Comparison of ENCODE assay signal across 8 cellular contexts in genomic region chr1:37793773-37794371, GRCh38. TPM values are rescaled to one million over a fixed set of nuclear protein-coding genes. Genes with fewer than 3 reads are reported as not detected.
DNase-seq lines count a peak whose midpoint lies in the region; ATAC-seq and TF ChIP-seq lines count a peak whose summit lies in the region.

Gene MANEAL, plus strand, starts transcription at chr1:37793847. Its CDS starts 336 bp downstream, at chr1:37794183.

- H3K9me3 ChIP-seq in BLaER1 treated with 17β-estradiol and CSF1 and Interleukin-3, amounts not matched to agents 10 nM and 100 nM (replicated peaks in 1 of 11): no peaks in the 10 kb centered on the region
- H3K9me3 ChIP-seq in HUES48 (ENCODE audit: control insufficient read depth, insufficient read depth, low read length): no peaks in the 10 kb centered on the region
- H3K9me3 ChIP-seq in ascending aorta: no peaks in the 10 kb centered on the region
- no peaks in the 10 kb centered on the region for H3K9me3 ChIP-seq in prostate gland

- intact Hi-C loops in ascending aorta (cut with DNase I): no loop called here
- intact Hi-C loops in prostate gland (cut with DNase I): no loop called here

- ATAC-seq in GM18907 (IDR thresholded peaks at IDR 0.05; ENCODE audit: unreplicated experiment) (peak; percentile 54), HG03565 (IDR thresholded peaks at IDR 0.05; ENCODE audit: unreplicated experiment) (no peak)

- peaks cover 5 to 42% (median 33%) of the 10 kb centered on the region in 11 experiments; a peak in 20 of 22 replicates for H4K20me1 ChIP-seq in BLaER1 treated with 17β-estradiol and CSF1 and Interleukin-3, amounts not matched to agents 10 nM and 100 nM

- H3K4me3 ChIP-seq in BLaER1 treated with 17β-estradiol and CSF1 and Interleukin-3, amounts not matched to agents 10 nM and 100 nM: peak within 1 kb of the TSS; percentile 70 to 92 (median 86)
- H3K4me3 ChIP-seq in HUES48 (ENCODE audit: low read depth, low read length): peak within 1 kb of the TSS; percentile 78
- H3K4me3 ChIP-seq in ascending aorta: peak within 1 kb of the TSS; percentile 68 to 84
- peak within 1 kb of the TSS; percentile 40 to 54 for H3K4me3 ChIP-seq in prostate gland

- peaks cover 24 to 33% (median 28%) of the 10 kb centered on the region in 10 experiments for H3K4me1 ChIP-seq in BLaER1 treated with 17β-estradiol and CSF1 and Interleukin-3, amounts not matched to agents 10 nM and 100 nM
- H3K4me1 ChIP-seq in HUES48 (ENCODE audit: control insufficient read depth, insufficient read depth, low read length): peaks cover 6% of the 10 kb centered on the region; the same call in 1 of the 2 replicates
- H3K4me1 ChIP-seq in ascending aorta: peaks cover 10 to 14% of the 10 kb centered on the region in 2 donors
- H3K4me1 ChIP-seq in prostate gland (replicated peaks): peaks cover 3% of the 10 kb centered on the region

- H3K9ac ChIP-seq in BLaER1 treated with 17β-estradiol and CSF1 and Interleukin-3, amounts not matched to agents 10 nM and 100 nM: peak within 1 kb of the TSS; percentile 77 to 97 (median 89)
- H3K9ac ChIP-seq in HUES48 (ENCODE audit: low read depth, low read length): peak within 1 kb of the TSS; percentile 43; the same call in 1 of the 2 replicates

- DNase-seq in RPMI8226: peak; percentile 80
- peak in 1 of 2 donors; percentile 64 for DNase-seq in ascending aorta (ENCODE audit: low spot score in 2 of 2)
- DNase-seq in hepatic stellate cell (ENCODE audit: low spot score): peak; percentile 81
- DNase-seq in prostate gland (ENCODE audit: low spot score): peak; percentile 13

- TF ChIP-seq CTCF in ascending aorta (IDR thresholded peaks at IDR 0.05): no peak
- no peak for TF ChIP-seq CTCF in prostate gland (IDR thresholded peaks at IDR 0.05)

- H3K27me3 ChIP-seq in BLaER1 treated with 17β-estradiol and CSF1 and Interleukin-3, amounts not matched to agents 10 nM and 100 nM: no peaks in the 10 kb centered on the region
- H3K27me3 ChIP-seq in HUES48 (ENCODE audit: control insufficient read depth, insufficient read depth, low read length) (peaks cover 36% of the 10 kb centered on the region), ascending aorta (no peaks in the 10 kb centered on the region), prostate gland (replicated peaks; ENCODE audit: insufficient read depth) (no peaks in the 10 kb centered on the region)

- under 1% methylated on average over 38 of the region's 82 CpGs for WGBS in prostate gland

- peak within 1 kb of the TSS; percentile 79 to 99 (median 96) for H3K4me2 ChIP-seq in BLaER1 treated with 17β-estradiol and CSF1 and Interleukin-3, amounts not matched to agents 10 nM and 100 nM

- H3K27ac ChIP-seq in BLaER1 treated with 17β-estradiol and CSF1 and Interleukin-3, amounts not matched to agents 10 nM and 100 nM: peak within 1 kb of the TSS; percentile 66 to 96 (median 89); a peak in 21 of 22 replicates
- H3K27ac ChIP-seq in HUES48 (ENCODE audit: low read depth, low read length): no peak within 1 kb of the TSS
- H3K27ac ChIP-seq in ascending aorta: no peak within 1 kb of the TSS
- no peak within 1 kb of the TSS for H3K27ac ChIP-seq in prostate gland

- H3K36me3 ChIP-seq in BLaER1 treated with 17β-estradiol and CSF1 and Interleukin-3, amounts not matched to agents 10 nM and 100 nM: peaks cover 20 to 36% (median 34%) of the 10 kb centered on the region in 11 experiments
- H3K36me3 ChIP-seq in HUES48 (ENCODE audit: control insufficient read depth, insufficient read depth, low read length): peaks cover 15% of the 10 kb centered on the region
- H3K36me3 ChIP-seq in ascending aorta: no peaks in the 10 kb centered on the region
- H3K36me3 ChIP-seq in prostate gland: no peaks in the 10 kb centered on the region

- TF ChIP-seq POLR2A in prostate gland (IDR thresholded peaks at IDR 0.05): no peak

RNA-seq across cellular contexts. Expression of gene MANEAL, which starts in this region (rescaled TPM):
- total RNA-seq in ascending aorta: 0.43 TPM
- total RNA-seq in prostate gland: 10 to 100 TPM in 1 of 2 donors, 1 to 10 TPM in 1; 8.8 to 11.2 TPM

Comparison
In these comparisons a context has a peak if more than half of its experiments do, and no peak if none do; other contexts are left out.
1. H3K27ac ChIP-seq: peak in BLaER1 treated with 17β-estradiol and CSF1 and Interleukin-3, amounts not matched to agents 10 nM and 100 nM (11 of 11); none in HUES48 (single experiment), ascending aorta (0 of 2) and prostate gland (0 of 2).
2. Peak in every context shown above with its lines, with median percentiles within 50 percentile points of each other: H3K4me3 ChIP-seq.